Comparison of ENCODE assay signal across 9 cellular contexts in the genomic region with DNA sequence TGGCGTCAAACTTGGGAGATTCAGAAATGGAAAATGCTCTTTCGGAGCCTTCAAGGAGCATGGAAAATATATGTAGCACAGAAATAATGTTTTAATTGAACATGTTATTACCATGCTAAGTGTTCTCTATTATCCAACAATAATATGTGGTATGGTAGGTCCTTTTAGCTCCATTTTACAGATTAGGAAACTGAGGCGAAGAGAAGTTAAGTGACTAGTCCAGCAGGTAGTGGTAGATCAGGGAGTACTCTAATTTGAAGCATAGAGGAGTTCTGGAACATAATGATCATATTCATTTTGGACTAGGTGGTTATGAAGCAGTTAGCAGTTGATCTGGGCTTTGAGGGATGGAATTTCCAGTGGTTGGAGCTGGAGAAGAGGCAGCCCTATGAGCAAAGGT. TPM values are rescaled to one million over a fixed set of nuclear protein-coding genes. Genes with fewer than 3 reads are reported as not detected.
DNase-seq lines count a peak whose midpoint lies in the region; ATAC-seq and TF ChIP-seq lines count a peak whose summit lies in the region.
"Had no signal": no experiment of that assay in that cellular context is flagged by ENCODE, and none has a peak within 500 bp of the region (broad histone marks: within the 10 kb centered on the region; RNA-seq: fewer than 3 reads in every experiment).

No MANE protein-coding gene starts in this region.

- peak overlapping the region in 3 of 7 donors; percentile 55 to 92 (median 83) for H3K27ac Mint-ChIP-seq in CD14-positive monocyte
- H3K27ac Mint-ChIP-seq in neural progenitor cell: no peak overlapping the region

- peaks cover 20% of the 10 kb centered on the region for H3K79me2 ChIP-seq in Loucy (ENCODE audit: insufficient read depth, low read length)
- peaks cover 57% of the 10 kb centered on the region for H3K79me2 ChIP-seq in neural progenitor cell (ENCODE audit: low read depth)

- H2AFZ ChIP-seq in Loucy (ENCODE audit: low read length): no peak overlapping the region
- no peak overlapping the region for H2AFZ ChIP-seq in neural progenitor cell (replicated peaks)

- H3K27me3 ChIP-seq in Loucy (ENCODE audit: insufficient read depth, low read length, poor library complexity, severe bottlenecking): no peaks in the 10 kb centered on the region
- no peaks in the 10 kb centered on the region for H3K27me3 ChIP-seq in duodenal mucosa (ENCODE audit: control insufficient read depth in 1 of 2, insufficient read depth in 2 of 2, low read length in 2 of 2)
- no peaks in the 10 kb centered on the region for H3K27me3 ChIP-seq in neural progenitor cell

- H3K4me2 ChIP-seq in Loucy (ENCODE audit: low read depth, low read length, poor library complexity, severe bottlenecking) (peak overlapping the region; percentile 91), neural progenitor cell (peak overlapping the region; percentile 86)

- H4K20me1 ChIP-seq in Loucy (ENCODE audit: insufficient read depth, low read length, poor library complexity, severe bottlenecking): no peaks in the 10 kb centered on the region
- peaks cover 20% of the 10 kb centered on the region for H4K20me1 ChIP-seq in neural progenitor cell (ENCODE audit: low read depth)

- peaks cover 3 to 4% of the 10 kb centered on the region in 2 donors for H3K36me3 Mint-ChIP-seq in CD14-positive monocyte
- H3K36me3 Mint-ChIP-seq in neural progenitor cell: peaks cover 9% of the 10 kb centered on the region

- intact Hi-C loops in CD14-positive monocyte (cut with micrococcal nuclease): no loop called here

- H3K4me3 ChIP-seq in Loucy (ENCODE audit: low read length, poor library complexity, severe bottlenecking): peak overlapping the region; percentile 92
- peak overlapping the region; percentile 94 to 95 for H3K4me3 ChIP-seq in duodenal mucosa (ENCODE audit: low read depth in 1 of 2, low read length in 2 of 2)
- peak overlapping the region; percentile 63 for H3K4me3 ChIP-seq in neural progenitor cell

- H3K9me3 ChIP-seq in Loucy (ENCODE audit: insufficient read depth, low read depth, low read length) (no peaks in the 10 kb centered on the region), duodenal mucosa (ENCODE audit: control insufficient read depth in 1 of 2, low read length in 2 of 2) (no peaks in the 10 kb centered on the region), neural progenitor cell (ENCODE audit: low read depth) (no peaks in the 10 kb centered on the region)

- no peak overlapping the region for H3K27ac ChIP-seq in duodenal mucosa (ENCODE audit: low read depth, low read length)
- H3K27ac ChIP-seq in neural progenitor cell: no peak overlapping the region

- no peaks in the 10 kb centered on the region for H3K9me2 ChIP-seq in Loucy (replicated peaks; ENCODE audit: low read depth, low read length)

- H3F3A ChIP-seq in Loucy (ENCODE audit: low read depth) (no peaks in the 10 kb centered on the region), neural progenitor cell (ENCODE audit: low read depth) (peaks cover 4% of the 10 kb centered on the region)

- H3K4me1 ChIP-seq in Loucy (ENCODE audit: insufficient read depth, low read length, poor library complexity, severe bottlenecking): peaks cover 38% of the 10 kb centered on the region
- H3K4me1 ChIP-seq in duodenal mucosa (ENCODE audit: control insufficient read depth in 1 of 2, insufficient read depth in 2 of 2, low read length in 2 of 2): peaks cover 22 to 32% of the 10 kb centered on the region in 2 donors
- H3K4me1 ChIP-seq in neural progenitor cell: peaks cover 24% of the 10 kb centered on the region

- H3K9ac ChIP-seq in Loucy (ENCODE audit: low read depth, low read length, poor library complexity, severe bottlenecking): peak overlapping the region; percentile 86
- peak overlapping the region in 1 of 2 donors; percentile 94 for H3K9ac ChIP-seq in duodenal mucosa (ENCODE audit: low read depth in 1 of 2, low read length in 2 of 2)
- H3K9ac ChIP-seq in neural progenitor cell: no peak overlapping the region

- H3K4me3 Mint-ChIP-seq in CD14-positive monocyte: peak overlapping the region; percentile 91 to 93
- peak overlapping the region; percentile 89 for H3K4me3 Mint-ChIP-seq in neural progenitor cell

- H3K36me3 ChIP-seq in Loucy (ENCODE audit: insufficient read depth, low read length) (no peaks in the 10 kb centered on the region), duodenal mucosa (ENCODE audit: control insufficient read depth in 1 of 2, insufficient read depth in 2 of 2, low read length in 2 of 2) (no peaks in the 10 kb centered on the region), neural progenitor cell (no peaks in the 10 kb centered on the region)

- DNase-seq in CD14-positive monocyte (ENCODE audit: low spot score) (no peak), neural progenitor cell (ENCODE audit: low spot score) (no peak), NCI-H2029 treated with DMSO at 0.1 percent for 48 hours (lab: John Stamatoyannopoulos, UW) (no peak), NCI-H1092 (lab: John Stamatoyannopoulos, UW) (no peak)
- no peak for DNase-seq in activated effector memory CD4-positive, alpha-beta T cell treated with Interleukin-2 at 50 U/mL for 16 hours
- DNase-seq: activated CD4-positive, CD25-positive, alpha-beta regulatory T cell had no signal

- H3K4me1 Mint-ChIP-seq in CD14-positive monocyte (peaks cover 46% of the 10 kb centered on the region), neural progenitor cell (peaks cover 43% of the 10 kb centered on the region)

- ATAC-seq in GM21717 (IDR thresholded peaks at IDR 0.05; ENCODE audit: unreplicated experiment): no peak

- H3K27me3 Mint-ChIP-seq in CD14-positive monocyte (ENCODE audit: low read depth in 3 of 3) (no peaks in the 10 kb centered on the region), neural progenitor cell (ENCODE audit: insufficient read depth, low read depth) (peaks cover 4% of the 10 kb centered on the region)

- H3K9me3 Mint-ChIP-seq in CD14-positive monocyte (peaks cover 0 to 4% (median 0%) of the 10 kb centered on the region in 7 donors), neural progenitor cell (peaks cover 4% of the 10 kb centered on the region)

- TF ChIP-seq CTCF in CD14-positive monocyte (IDR thresholded peaks at IDR 0.05) (no peak), Loucy (conservative IDR thresholded peaks at IDR 0.05; ENCODE audit: low read length) (no peak), neural progenitor cell (IDR thresholded peaks at IDR 0.05) (no peak)

RNA-seq across cellular contexts. Expression of gene CMC1, which starts 1.1 kb away (rescaled TPM):
- polyA plus RNA-seq in CD14-positive monocyte: 10 to 100 TPM; 40.5 to 43.9 TPM
- total RNA-seq in neural progenitor cell (ENCODE audit: low replicate concordance): 13.0 and 21.4 TPM in 2 replicates
